In genomic region chr12:4779749-4780148, GRCh38 we compare ENCODE assay signal across 19 cellular contexts. TPM values are rescaled to one million over a fixed set of nuclear protein-coding genes. Genes with fewer than 3 reads are reported as not detected.
DNase-seq lines count a peak whose midpoint lies in the region; ATAC-seq and TF ChIP-seq lines count a peak whose summit lies in the region.
"Had no signal": no experiment of that assay in that cellular context is flagged by ENCODE, and none has a peak within 500 bp of the region (broad histone marks: within the 10 kb centered on the region; RNA-seq: fewer than 3 reads in every experiment).

No MANE protein-coding gene starts in this region.

- H2BK15ac ChIP-seq in neuronal stem cell (ENCODE audit: low read length): no peak overlapping the region

- H3K9me3 ChIP-seq in right cardiac atrium (ENCODE audit: control insufficient read depth, low read length) (no peaks in the 10 kb centered on the region), neuronal stem cell (replicated peaks in 1 of 2; ENCODE audit: control insufficient read depth in 2 of 2, insufficient read depth in 1 of 2, low read depth in 1 of 2, low read length in 2 of 2) (peaks cover 0 to 8% of the 10 kb centered on the region in 2 donors), mammary epithelial cell (replicated peaks; ENCODE audit: insufficient read depth, low read length) (no peaks in the 10 kb centered on the region)
- H3K9me3 ChIP-seq: A549 had no signal

- H3K4me1 ChIP-seq in right cardiac atrium (ENCODE audit: control insufficient read depth, insufficient read depth, low read length): no peaks in the 10 kb centered on the region
- H3K4me1 ChIP-seq in neuronal stem cell (ENCODE audit: control insufficient read depth in 2 of 2, insufficient read depth in 1 of 2, low read depth in 1 of 2, low read length in 2 of 2): peaks cover 0 to 5% of the 10 kb centered on the region in 2 donors
- H3K4me1 ChIP-seq in mammary epithelial cell (ENCODE audit: insufficient read depth, low read length): no peaks in the 10 kb centered on the region
- H3K4me1 ChIP-seq: A549, Caco-2 had no signal

- no peaks in the 10 kb centered on the region for H3K79me1 ChIP-seq in neuronal stem cell (ENCODE audit: low read depth, low read length)

- CTCF ChIA-PET in WTC11 (lab: Charles Lee) (no interaction called here), mammary epithelial cell (lab: Charles Lee; ENCODE audit: low non-redundant PET) (no interaction called here)

- no peak overlapping the region for H2BK120ac ChIP-seq in neuronal stem cell (ENCODE audit: low read depth, low read length)

- intact Hi-C loops in right cardiac atrium (cut with DNase I) (no loop called here), Right ventricle myocardium inferior (cut with DNase I) (no loop called here), mammary epithelial cell (cut with micrococcal nuclease) (no loop called here)

- H3K9me3 Mint-ChIP-seq in WTC11: peaks cover 5% of the 10 kb centered on the region
- peaks cover 4 to 7% of the 10 kb centered on the region in 2 donors for H3K9me3 Mint-ChIP-seq in stimulated activated naive B cell treated with anti-CD40 and anti-IgM and Interleukin-4, amounts not matched to agents 10 μg/mL and 1 μg/mL and 100 μg/mL, for 72 hours

- in situ Hi-C loops in mammary epithelial cell (cut with MboI; ENCODE audit: low sequenced_read_pairs in 2 of 2): no loop called here

- H4K20me1 ChIP-seq in mammary epithelial cell (ENCODE audit: insufficient read depth, low read length): no peaks in the 10 kb centered on the region

- H2BK5ac ChIP-seq in neuronal stem cell (ENCODE audit: low read length): no peak overlapping the region

- H3K27me3 ChIP-seq in right cardiac atrium (ENCODE audit: control insufficient read depth, insufficient read depth): no peaks in the 10 kb centered on the region
- H3K27me3 ChIP-seq in neuronal stem cell (ENCODE audit: control insufficient read depth in 3 of 3, insufficient read depth in 3 of 3, low read depth in 1 of 3, low read length in 3 of 3): no peaks in the 10 kb centered on the region
- H3K27me3 ChIP-seq in mammary epithelial cell (ENCODE audit: insufficient read depth, low read length): peaks cover 9% of the 10 kb centered on the region

- H3K4me2 ChIP-seq in neuronal stem cell (ENCODE audit: insufficient read depth, low read length, poor library complexity, severe bottlenecking): no peak overlapping the region
- H3K4me2 ChIP-seq in mammary epithelial cell (ENCODE audit: insufficient read depth, low read depth, low read length): no peak overlapping the region
- H3K4me2 ChIP-seq: A549 had no signal

- H3K4me3 ChIP-seq in right cardiac atrium (ENCODE audit: low read length): no peak overlapping the region
- H3K4me3 ChIP-seq in neuronal stem cell (ENCODE audit: low read length in 2 of 2): no peak overlapping the region
- no peak overlapping the region for H3K4me3 ChIP-seq in mammary epithelial cell (replicated peaks in 1 of 3; ENCODE audit: insufficient read depth in 1 of 3, low read depth in 2 of 3, low read length in 3 of 3)
- H3K4me3 ChIP-seq: A549 had no signal

- H3K18ac ChIP-seq in neuronal stem cell (ENCODE audit: low read length): peak overlapping the region; percentile 20

- peak; percentile 14 for ATAC-seq in right cardiac atrium
- no peak for ATAC-seq in Right ventricle myocardium inferior
- ATAC-seq in WTC11: no peak
- no peak for ATAC-seq in stimulated activated naive B cell treated with anti-CD40 and anti-IgM and Interleukin-4, amounts not matched to agents 10 μg/mL and 1 μg/mL and 100 μg/mL, for 72 hours (replicated peaks)
- ATAC-seq: A549, HCT116 had no signal

- H3K4ac ChIP-seq in neuronal stem cell (ENCODE audit: low read length): no peak overlapping the region

- dilution Hi-C loops in mammary epithelial cell (cut with HindIII; ENCODE audit: low sequenced_read_pairs): no loop called here

- H4K91ac ChIP-seq in neuronal stem cell (ENCODE audit: low read depth, low read length, poor library complexity): no peak overlapping the region

- H3K27ac ChIP-seq in right cardiac atrium (ENCODE audit: low read length) (no peak overlapping the region), neuronal stem cell (replicated peaks; ENCODE audit: low read length) (no peak overlapping the region), mammary epithelial cell (ENCODE audit: insufficient read depth, low read depth, low read length) (no peak overlapping the region)
- H3K27ac ChIP-seq: A549 had no signal

- no peak overlapping the region for H2AFZ ChIP-seq in neuronal stem cell (ENCODE audit: low read length)
- H2AFZ ChIP-seq in mammary epithelial cell (ENCODE audit: low read depth, low read length): no peak overlapping the region

- 56% methylated on average over 8 of the region's 8 CpGs for WGBS in right cardiac atrium
- no CpG with 5 or more reads among the region's 8 CpGs for WGBS in neuronal stem cell (ENCODE audit: extremely low coverage in 2 of 2, insufficient read length in 2 of 2, insufficient replicate concordance in 1 of 2), 2 donors
- WGBS in mammary epithelial cell (ENCODE audit: low coverage, missing lambda C conversion rate): 71% methylated on average over 6 of the region's 8 CpGs

- no TSS peak for BruUV-seq in mammary epithelial cell (replicated peaks; lab: Mats Ljungman, UMichigan)

- H3K27me3 Mint-ChIP-seq in WTC11 (ENCODE audit: low read depth): no peaks in the 10 kb centered on the region
- H3K27me3 Mint-ChIP-seq in stimulated activated naive B cell treated with anti-CD40 and anti-IgM and Interleukin-4, amounts not matched to agents 10 μg/mL and 1 μg/mL and 100 μg/mL, for 72 hours: peaks cover 26 to 39% of the 10 kb centered on the region in 2 donors

- POLR2A ChIA-PET in WTC11 (lab: Charles Lee): no interaction called here

- no peak for DNase-seq in right cardiac atrium
- no peak for DNase-seq in Right ventricle myocardium inferior (ENCODE audit: missing footprints)
- no peak for DNase-seq in WTC11 (ENCODE audit: low spot score)
- no peak for DNase-seq in neuronal stem cell (ENCODE audit: low spot score)
- no peak for DNase-seq in stimulated activated CD4-positive, alpha-beta T cell treated with anti-CD3 and anti-CD28 coated beads, Interleukin-2, amount 100 ng/mL, for 24 hours
- no peak for DNase-seq in mammary epithelial cell
- DNase-seq in stimulated activated naive B cell treated with anti-CD40 and anti-IgM and Interleukin-4, amounts not matched to agents 10 μg/mL and 1 μg/mL and 100 μg/mL, for 72 hours: no peak
- DNase-seq: Caco-2; CD4-positive, alpha-beta memory T cell; GOT3; NCI-H1048; NCI-H187 treated with DMSO at 0.1 percent for 48 hours; NCI-H2171 treated with DMSO at 0.1 percent for 48 hours; NCI-H524; NCI-H82; RPMI8226; SHP77 treated with DMSO at 0.1 percent for 48 hours had no signal

- H3K36me3 ChIP-seq in neuronal stem cell (replicated peaks in 1 of 2; ENCODE audit: control insufficient read depth in 2 of 2, insufficient read depth in 2 of 2, low read length in 2 of 2) (no peaks in the 10 kb centered on the region), mammary epithelial cell (ENCODE audit: insufficient read depth, low read length) (no peaks in the 10 kb centered on the region)

- H3K36me3 Mint-ChIP-seq in WTC11: peaks cover 12% of the 10 kb centered on the region
- peaks cover 8% of the 10 kb centered on the region in 2 donors for H3K36me3 Mint-ChIP-seq in stimulated activated naive B cell treated with anti-CD40 and anti-IgM and Interleukin-4, amounts not matched to agents 10 μg/mL and 1 μg/mL and 100 μg/mL, for 72 hours
- H3K36me3 Mint-ChIP-seq: CD4-positive, alpha-beta memory T cell had no signal

- peak overlapping the region; percentile 19 for H4K8ac ChIP-seq in neuronal stem cell (ENCODE audit: low read depth, low read length)

- TF ChIP-seq CTCF in WTC11 (IDR thresholded peaks at IDR 0.05) (no peak), mammary epithelial cell (conservative IDR thresholded peaks at IDR 0.05 in 1 of 2, IDR thresholded peaks at IDR 0.05 in 1 of 2; ENCODE audit: extremely low read depth in 1 of 2, insufficient read depth in 1 of 2, low read depth in 1 of 2, low read length in 2 of 2) (no peak)

- peak overlapping the region; percentile 9 for H3K9ac ChIP-seq in neuronal stem cell (ENCODE audit: low read depth, low read length, poor library complexity)
- H3K9ac ChIP-seq in mammary epithelial cell (ENCODE audit: insufficient read depth, low read length): no peak overlapping the region

- H3K14ac ChIP-seq in neuronal stem cell (ENCODE audit: low read length): no peak overlapping the region

- H3K23ac ChIP-seq in neuronal stem cell (ENCODE audit: low read depth, low read length, poor library complexity): peak overlapping the region; percentile 29

- no peaks in the 10 kb centered on the region for H3K79me2 ChIP-seq in mammary epithelial cell (ENCODE audit: insufficient read depth, low read length)

- H2AK5ac ChIP-seq in neuronal stem cell (ENCODE audit: low read depth, low read length): peak overlapping the region; percentile 38

- H2BK12ac ChIP-seq in neuronal stem cell (ENCODE audit: low read length): no peak overlapping the region

- no peak overlapping the region for H3K4me3 Mint-ChIP-seq in WTC11
- no peak overlapping the region for H3K4me3 Mint-ChIP-seq in stimulated activated naive B cell treated with anti-CD40 and anti-IgM and Interleukin-4, amounts not matched to agents 10 μg/mL and 1 μg/mL and 100 μg/mL, for 72 hours
- H3K4me3 Mint-ChIP-seq: CD4-positive, alpha-beta memory T cell had no signal

- peaks cover 14% of the 10 kb centered on the region for H3K4me1 Mint-ChIP-seq in WTC11
- H3K4me1 Mint-ChIP-seq in stimulated activated naive B cell treated with anti-CD40 and anti-IgM and Interleukin-4, amounts not matched to agents 10 μg/mL and 1 μg/mL and 100 μg/mL, for 72 hours: no peaks in the 10 kb centered on the region
- H3K4me1 Mint-ChIP-seq: CD4-positive, alpha-beta memory T cell had no signal

- H3K27ac Mint-ChIP-seq in WTC11: peak overlapping the region; percentile 63; the same call in 1 of the 2 replicates
- H3K27ac Mint-ChIP-seq in stimulated activated naive B cell treated with anti-CD40 and anti-IgM and Interleukin-4, amounts not matched to agents 10 μg/mL and 1 μg/mL and 100 μg/mL, for 72 hours: no peak overlapping the region
- H3K27ac Mint-ChIP-seq: CD4-positive, alpha-beta memory T cell had no signal

TF ChIP-seq in WTC11, 78 proteins besides CTCF, POLR2A, EP300 and RAD21:
- TF ChIP-seq ZNF416 (CRISPR knock-in tag; IDR thresholded peaks at IDR 0.05): no peak
- no peak for TF ChIP-seq NFYB (CRISPR knock-in tag; conservative IDR thresholded peaks at IDR 0.05; ENCODE audit: low read depth)

RNA-seq across cellular contexts. Expression of gene GALNT8, which starts 59.5 kb away (rescaled TPM):
- total RNA-seq in right cardiac atrium (10 to 100 TPM in 1 of 4 donors, 1 to 10 TPM in 3; 5.3 to 10.3 (median 7.7) TPM), Right ventricle myocardium inferior (2.7 TPM), WTC11 (2021) (6.0 to 8.8 TPM (median 7.2 TPM) in 3 replicates), mammary epithelial cell (1 to 10 TPM in 1 of 2 donors, not detected in 1; 2.8 TPM)
- polyA plus RNA-seq in right cardiac atrium (3.5 TPM), mammary epithelial cell (not detected)
- polyA plus RNA-seq in neuronal stem cell (2013, experiment 1 of 2): 4.1 TPM
- polyA plus RNA-seq in neuronal stem cell (2013, experiment 2 of 2): 4.6 TPM
- polyA minus RNA-seq in mammary epithelial cell: not detected
- total RNA-seq: Caco-2 had no signal
- polyA plus RNA-seq: A549 had no signal

Comparison
In these comparisons a context has a peak if more than half of its experiments do, and no peak if none do; other contexts are left out.
1. ATAC-seq: peak in right cardiac atrium (2 of 2); none in Right ventricle myocardium inferior (single experiment), WTC11 (single experiment) and stimulated activated naive B cell treated with anti-CD40 and anti-IgM and Interleukin-4, amounts not matched to agents 10 μg/mL and 1 μg/mL and 100 μg/mL, for 72 hours (0 of 2).